7 cellular contexts compared by ENCODE assay signal in the genomic region with DNA sequence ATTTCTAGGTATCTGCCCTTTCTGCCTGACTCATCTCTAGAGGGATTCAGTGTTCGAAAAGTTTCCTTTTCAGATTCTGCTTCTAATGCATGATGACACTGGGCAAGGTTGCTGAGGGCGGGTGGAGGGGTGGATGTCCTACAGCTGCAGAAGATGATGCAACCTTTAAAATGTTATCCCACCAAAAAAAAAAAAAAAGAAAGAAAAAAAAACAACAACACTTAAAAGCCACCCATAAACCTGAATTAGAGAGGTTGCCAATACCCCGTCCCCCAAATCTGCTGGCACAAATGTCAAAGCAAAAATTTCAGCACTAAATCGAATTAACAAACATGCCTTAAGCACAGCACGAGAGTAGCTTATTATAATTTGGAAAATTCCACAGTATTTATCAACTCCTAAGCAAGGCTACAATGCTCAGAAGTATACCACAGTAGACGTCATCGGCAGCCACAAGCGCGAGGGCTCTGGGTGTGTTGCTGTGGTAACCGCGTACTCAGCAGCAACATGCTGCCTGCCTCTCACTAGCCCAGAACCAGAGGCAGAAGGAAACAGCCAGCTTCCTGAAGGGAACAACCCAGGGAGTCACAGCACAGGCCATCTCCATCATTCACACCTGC.
A peak's percentile ranks its signal among the peaks of the same experiment; 100 is the strongest.
DNase-seq lines count a peak whose midpoint lies in the region; ATAC-seq and TF ChIP-seq lines count a peak whose summit lies in the region.

No MANE protein-coding gene starts in this region.

- CTCF ChIA-PET in SK-N-SH (lab: Yijun Ruan, JAX) = no interaction called here

- no peaks in the 10 kb centered on the region for H3K9me3 ChIP-seq in SK-N-SH

- no peaks in the 10 kb centered on the region for H4K20me1 ChIP-seq in SK-N-SH (ENCODE audit: insufficient read depth)

- no peak for TF ChIP-seq CTCF in SK-N-SH (IDR thresholded peaks at IDR 0.05)

- peak overlapping the region; percentile 70 for H3K4me2 ChIP-seq in SK-N-SH

- POLR2A ChIA-PET in SK-N-SH (lab: Yijun Ruan, JAX) = no interaction called here

- H3K9me2 ChIP-seq in SK-N-SH = no peaks in the 10 kb centered on the region

- peaks cover 21% of the 10 kb centered on the region for H3F3A ChIP-seq in SK-N-SH (replicated peaks; ENCODE audit: insufficient read depth)

- TF ChIP-seq EP300 in SK-N-SH (IDR thresholded peaks at IDR 0.05; ENCODE audit: borderline replicate concordance in 1 of 2, low read depth in 1 of 2, low read length in 1 of 2) = no peak

- 0 out of 2 replicates have a peak, but pooled peaks cover 4% of the 10 kb centered on the region for H3K79me2 ChIP-seq in SK-N-SH (ENCODE audit: insufficient read depth)

- peak overlapping the region; percentile 12 to 24; a peak in 2 of 4 replicates for H3K4me3 ChIP-seq in SK-N-SH (ENCODE audit: low read depth in 2 of 2, low read length in 1 of 2)

- H2AFZ ChIP-seq in SK-N-SH (ENCODE audit: low read depth) = peak overlapping the region; percentile 10; the same call in 1 of the 2 replicates

- peaks cover 11 to 23% of the 10 kb centered on the region in 2 experiments; a peak in 3 of 4 replicates for H3K4me1 ChIP-seq in SK-N-SH (ENCODE audit: control insufficient read depth in 1 of 2, insufficient read depth in 2 of 2, low read depth in 1 of 2, low read length in 1 of 2)

- H3K36me3 ChIP-seq in SK-N-SH (replicated peaks in 1 of 2; ENCODE audit: control insufficient read depth in 1 of 2, insufficient read depth in 2 of 2, low read length in 1 of 2) = no peaks in the 10 kb centered on the region

- DNase-seq in SK-N-SH (peak; percentile 55), hepatic stellate cell (ENCODE audit: low spot score) (peak; percentile 41), smooth muscle cell of the brain vasculature (ENCODE audit: low read depth, low spot score) (peak; percentile 76), GF-D8 (lab: John Stamatoyannopoulos, UW) (no peak)
- DNase-seq in activated naive CD8-positive, alpha-beta T cell treated with anti-CD3 and anti-CD28 coated beads, Interleukin-2, amount 50 U/mL, for 16 hours (ENCODE audit: low read depth, low spot score) = peak; percentile 13

- H3K27me3 ChIP-seq in SK-N-SH (ENCODE audit: insufficient read depth) = no peaks in the 10 kb centered on the region

- H3K27ac ChIP-seq in SK-N-SH (ENCODE audit: low read depth in 2 of 2, low read length in 1 of 2) = peak overlapping the region in 1 of 2 experiments; percentile 95; a peak in 3 of 4 replicates

- H3K9ac ChIP-seq in SK-N-SH = peak overlapping the region; percentile 66

- TF ChIP-seq RAD21 in SK-N-SH (IDR thresholded peaks at IDR 0.05; ENCODE audit: low read length) = no peak

- ATAC-seq in GM19025 (IDR thresholded peaks at IDR 0.05; ENCODE audit: low read depth, unreplicated experiment) (peak; percentile 71), HG03103 (IDR thresholded peaks at IDR 0.05; ENCODE audit: low read depth, unreplicated experiment) (peak; percentile 57)

- 19% methylated on average over 10 of the region's 11 CpGs for WGBS in SK-N-SH (ENCODE audit: low lambda C conversion rate)

TF ChIP-seq in SK-N-SH, 30 proteins besides CTCF, POLR2A, EP300 and RAD21 (continues in another document):
- peak; percentile 60; the same call in 1 of the 2 replicates for TF ChIP-seq MXI1 (IDR thresholded peaks at IDR 0.05; ENCODE audit: low read depth, low read length)
- TF ChIP-seq, protein P1, sequence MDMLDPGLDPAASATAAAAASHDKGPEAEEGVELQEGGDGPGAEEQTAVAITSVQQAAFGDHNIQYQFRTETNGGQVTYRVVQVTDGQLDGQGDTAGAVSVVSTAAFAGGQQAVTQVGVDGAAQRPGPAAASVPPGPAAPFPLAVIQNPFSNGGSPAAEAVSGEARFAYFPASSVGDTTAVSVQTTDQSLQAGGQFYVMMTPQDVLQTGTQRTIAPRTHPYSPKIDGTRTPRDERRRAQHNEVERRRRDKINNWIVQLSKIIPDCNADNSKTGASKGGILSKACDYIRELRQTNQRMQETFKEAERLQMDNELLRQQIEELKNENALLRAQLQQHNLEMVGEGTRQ (IDR thresholded peaks at IDR 0.05; ENCODE audit: borderline replicate concordance, low read depth, low read length) = no peak
- TF ChIP-seq, protein P2, sequence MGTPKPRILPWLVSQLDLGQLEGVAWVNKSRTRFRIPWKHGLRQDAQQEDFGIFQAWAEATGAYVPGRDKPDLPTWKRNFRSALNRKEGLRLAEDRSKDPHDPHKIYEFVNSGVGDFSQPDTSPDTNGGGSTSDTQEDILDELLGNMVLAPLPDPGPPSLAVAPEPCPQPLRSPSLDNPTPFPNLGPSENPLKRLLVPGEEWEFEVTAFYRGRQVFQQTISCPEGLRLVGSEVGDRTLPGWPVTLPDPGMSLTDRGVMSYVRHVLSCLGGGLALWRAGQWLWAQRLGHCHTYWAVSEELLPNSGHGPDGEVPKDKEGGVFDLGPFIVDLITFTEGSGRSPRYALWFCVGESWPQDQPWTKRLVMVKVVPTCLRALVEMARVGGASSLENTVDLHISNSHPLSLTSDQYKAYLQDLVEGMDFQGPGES (IDR thresholded peaks at IDR 0.05; ENCODE audit: low read depth, low read length) = no peak
- no peak for TF ChIP-seq CHD2 (IDR thresholded peaks at IDR 0.05; ENCODE audit: low read length, partially characterized antibody)
- TF ChIP-seq TEAD4 (IDR thresholded peaks at IDR 0.05; ENCODE audit: borderline replicate concordance, insufficient read depth) = no peak
- TF ChIP-seq TCF12 (IDR thresholded peaks at IDR 0.05) = peak; percentile 49
- peak; percentile 32; the same call in 1 of the 2 replicates for TF ChIP-seq RXRA (IDR thresholded peaks at IDR 0.05; ENCODE audit: borderline replicate concordance, low read depth)
- TF ChIP-seq YY1 (IDR thresholded peaks at IDR 0.05; ENCODE audit: low read depth) = no peak
- TF ChIP-seq TAF1 (IDR thresholded peaks at IDR 0.05; ENCODE audit: borderline replicate concordance, low read depth, low read length) = no peak
- no peak for TF ChIP-seq FOXJ3 (CRISPR knock-in tag; IDR thresholded peaks at IDR 0.05)
- TF ChIP-seq MEF2A (IDR thresholded peaks at IDR 0.05; ENCODE audit: borderline replicate concordance, low read depth) = no peak
- TF ChIP-seq, protein P3, sequence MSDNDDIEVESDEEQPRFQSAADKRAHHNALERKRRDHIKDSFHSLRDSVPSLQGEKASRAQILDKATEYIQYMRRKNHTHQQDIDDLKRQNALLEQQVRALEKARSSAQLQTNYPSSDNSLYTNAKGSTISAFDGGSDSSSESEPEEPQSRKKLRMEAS (IDR thresholded peaks at IDR 0.05; ENCODE audit: low read depth) = no peak
- no peak for TF ChIP-seq SIN3A (IDR thresholded peaks at IDR 0.05; ENCODE audit: borderline replicate concordance, low read depth, low read length)
- no peak for TF ChIP-seq EZH2phosphoT487 (IDR thresholded peaks at IDR 0.05; ENCODE audit: borderline replicate concordance, low read depth)
- no peak for TF ChIP-seq GABPA (IDR thresholded peaks at IDR 0.05; ENCODE audit: low read depth)
- no peak for TF ChIP-seq RFX5 (IDR thresholded peaks at IDR 0.05; ENCODE audit: low read length)
- no peak for TF ChIP-seq SMC3 (IDR thresholded peaks at IDR 0.05; ENCODE audit: low read depth, low read length)
- no peak for TF ChIP-seq POLR2AphosphoS5 (IDR thresholded peaks at IDR 0.05; ENCODE audit: low read depth, low read length)
- no peak for TF ChIP-seq ELF1 (IDR thresholded peaks at IDR 0.05)
- TF ChIP-seq, protein P4, sequence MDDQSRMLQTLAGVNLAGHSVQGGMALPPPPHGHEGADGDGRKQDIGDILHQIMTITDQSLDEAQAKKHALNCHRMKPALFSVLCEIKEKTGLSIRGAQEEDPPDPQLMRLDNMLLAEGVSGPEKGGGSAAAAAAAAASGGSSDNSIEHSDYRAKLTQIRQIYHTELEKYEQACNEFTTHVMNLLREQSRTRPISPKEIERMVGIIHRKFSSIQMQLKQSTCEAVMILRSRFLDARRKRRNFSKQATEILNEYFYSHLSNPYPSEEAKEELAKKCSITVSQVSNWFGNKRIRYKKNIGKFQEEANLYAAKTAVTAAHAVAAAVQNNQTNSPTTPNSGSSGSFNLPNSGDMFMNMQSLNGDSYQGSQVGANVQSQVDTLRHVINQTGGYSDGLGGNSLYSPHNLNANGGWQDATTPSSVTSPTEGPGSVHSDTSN (IDR thresholded peaks at IDR 0.05) = peak; percentile 77
- TF ChIP-seq, protein P5, sequence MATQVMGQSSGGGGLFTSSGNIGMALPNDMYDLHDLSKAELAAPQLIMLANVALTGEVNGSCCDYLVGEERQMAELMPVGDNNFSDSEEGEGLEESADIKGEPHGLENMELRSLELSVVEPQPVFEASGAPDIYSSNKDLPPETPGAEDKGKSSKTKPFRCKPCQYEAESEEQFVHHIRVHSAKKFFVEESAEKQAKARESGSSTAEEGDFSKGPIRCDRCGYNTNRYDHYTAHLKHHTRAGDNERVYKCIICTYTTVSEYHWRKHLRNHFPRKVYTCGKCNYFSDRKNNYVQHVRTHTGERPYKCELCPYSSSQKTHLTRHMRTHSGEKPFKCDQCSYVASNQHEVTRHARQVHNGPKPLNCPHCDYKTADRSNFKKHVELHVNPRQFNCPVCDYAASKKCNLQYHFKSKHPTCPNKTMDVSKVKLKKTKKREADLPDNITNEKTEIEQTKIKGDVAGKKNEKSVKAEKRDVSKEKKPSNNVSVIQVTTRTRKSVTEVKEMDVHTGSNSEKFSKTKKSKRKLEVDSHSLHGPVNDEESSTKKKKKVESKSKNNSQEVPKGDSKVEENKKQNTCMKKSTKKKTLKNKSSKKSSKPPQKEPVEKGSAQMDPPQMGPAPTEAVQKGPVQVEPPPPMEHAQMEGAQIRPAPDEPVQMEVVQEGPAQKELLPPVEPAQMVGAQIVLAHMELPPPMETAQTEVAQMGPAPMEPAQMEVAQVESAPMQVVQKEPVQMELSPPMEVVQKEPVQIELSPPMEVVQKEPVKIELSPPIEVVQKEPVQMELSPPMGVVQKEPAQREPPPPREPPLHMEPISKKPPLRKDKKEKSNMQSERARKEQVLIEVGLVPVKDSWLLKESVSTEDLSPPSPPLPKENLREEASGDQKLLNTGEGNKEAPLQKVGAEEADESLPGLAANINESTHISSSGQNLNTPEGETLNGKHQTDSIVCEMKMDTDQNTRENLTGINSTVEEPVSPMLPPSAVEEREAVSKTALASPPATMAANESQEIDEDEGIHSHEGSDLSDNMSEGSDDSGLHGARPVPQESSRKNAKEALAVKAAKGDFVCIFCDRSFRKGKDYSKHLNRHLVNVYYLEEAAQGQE (IDR thresholded peaks at IDR 0.05; ENCODE audit: low read depth, low read length) = no peak
- peak; percentile 42 for TF ChIP-seq FOSL2 (IDR thresholded peaks at IDR 0.05; ENCODE audit: borderline replicate concordance, low read depth)
- no peak for TF ChIP-seq FOXM1 (IDR thresholded peaks at IDR 0.05; ENCODE audit: low read depth)
- no peak for TF ChIP-seq GATA2 (CRISPR knock-in tag; IDR thresholded peaks at IDR 0.05)
- TF ChIP-seq NRF1 (IDR thresholded peaks at IDR 0.05; ENCODE audit: low read depth, low read length) = no peak
- no peak for TF ChIP-seq RCOR1 (IDR thresholded peaks at IDR 0.05; ENCODE audit: low read length)
